In genomic region chr2:237257471-237257951, GRCh38 we compare ENCODE assay signal across 13 cellular contexts.
DNase-seq lines count a peak whose midpoint lies in the region; ATAC-seq and TF ChIP-seq lines count a peak whose summit lies in the region.
"Had no signal": no experiment of that assay in that cellular context is flagged by ENCODE, and none has a peak within 500 bp of the region (broad histone marks: within the 10 kb centered on the region; RNA-seq: fewer than 3 reads in every experiment).

No MANE protein-coding gene starts in this region.

- H3K4me3 Mint-ChIP-seq in immature natural killer cell, result no peak overlapping the region
- H3K4me3 Mint-ChIP-seq: activated B cell treated with CpG ODN at 0.5 μM for 24 hours, H9 had no signal

- peak overlapping the region; percentile 20 for H3K27ac ChIP-seq in colonic mucosa
- peak overlapping the region; percentile 55 to 76 for H3K27ac ChIP-seq in left lung
- peak overlapping the region; percentile 79 to 82 for H3K27ac ChIP-seq in tibial artery
- H3K27ac ChIP-seq: KMS-11 had no signal

- H3K27me3 Mint-ChIP-seq in immature natural killer cell (ENCODE audit: low read depth in 3 of 3), result peaks cover 0 to 6% (median 3%) of the 10 kb centered on the region in 3 donors

- H3K36me3 ChIP-seq in colonic mucosa (no peaks in the 10 kb centered on the region), left lung (no peaks in the 10 kb centered on the region), tibial artery (no peaks in the 10 kb centered on the region)

- intact Hi-C loops in colonic mucosa (cut with DNase I) (no loop called here), left lung (cut with DNase I) (no loop called here), tibial artery (cut with DNase I; ENCODE audit: low total_unique reads) (no loop called here)

- TF ChIP-seq CTCF in colonic mucosa (IDR thresholded peaks at IDR 0.05) (no peak), left lung (IDR thresholded peaks at IDR 0.05) (no peak), tibial artery (IDR thresholded peaks at IDR 0.05) (no peak)

- H3K4me1 Mint-ChIP-seq in immature natural killer cell, result peaks cover 0 to 5% of the 10 kb centered on the region in 2 donors
- H3K4me1 Mint-ChIP-seq: activated B cell treated with CpG ODN at 0.5 μM for 24 hours had no signal

- H3K4me3 ChIP-seq in colonic mucosa (no peak overlapping the region), left lung (no peak overlapping the region), tibial artery (no peak overlapping the region)

- ATAC-seq in left lung, result peak; percentile 52
- ATAC-seq in HG03571 (IDR thresholded peaks at IDR 0.05; ENCODE audit: unreplicated experiment), result no peak

- DNase-seq in HCEC 1CT (peak; percentile 63), colonic mucosa (no peak), left lung (no peak), tibial artery (no peak), immature natural killer cell (no peak), NCI-H2171 (lab: John Stamatoyannopoulos, UW) (no peak)
- no peak for DNase-seq in activated CD8-positive, alpha-beta memory T cell treated with anti-CD3 and anti-CD28 coated beads, Interleukin-2, amount 50 U/mL, for 48 hours
- DNase-seq: activated B cell treated with CpG ODN at 0.5 μM for 24 hours; activated T-cell treated with anti-CD3 and anti-CD28 coated beads, Interleukin-2, amount 50 U/mL, for 48 hours; NCI-H2107 had no signal

- no peaks in the 10 kb centered on the region for H3K9me3 Mint-ChIP-seq in immature natural killer cell
- H3K9me3 Mint-ChIP-seq: activated B cell treated with CpG ODN at 0.5 μM for 24 hours, H9 had no signal

- no peaks in the 10 kb centered on the region for H3K27me3 ChIP-seq in colonic mucosa
- no peaks in the 10 kb centered on the region for H3K27me3 ChIP-seq in left lung
- no peaks in the 10 kb centered on the region for H3K27me3 ChIP-seq in tibial artery

- no peaks in the 10 kb centered on the region for H3K36me3 Mint-ChIP-seq in immature natural killer cell

- no peaks in the 10 kb centered on the region for H3K4me1 ChIP-seq in colonic mucosa
- peaks cover 14 to 21% of the 10 kb centered on the region in 2 donors for H3K4me1 ChIP-seq in left lung
- H3K4me1 ChIP-seq in tibial artery, result peaks cover 0 to 53% (median 18%) of the 10 kb centered on the region in 4 donors

- H3K9ac ChIP-seq in colonic mucosa (ENCODE audit: low read depth in 2 of 2, low read length in 2 of 2), result no peak overlapping the region
- H3K9ac ChIP-seq: KMS-11 had no signal

- H3K9me3 ChIP-seq in colonic mucosa, result no peaks in the 10 kb centered on the region
- H3K9me3 ChIP-seq in left lung, result no peaks in the 10 kb centered on the region
- H3K9me3 ChIP-seq in tibial artery, result no peaks in the 10 kb centered on the region

- H3K27ac Mint-ChIP-seq in immature natural killer cell, result no peak overlapping the region
- H3K27ac Mint-ChIP-seq: activated B cell treated with CpG ODN at 0.5 μM for 24 hours had no signal

Comparison
In these comparisons a context has a peak if more than half of its experiments do, and no peak if none do; other contexts are left out.
1. H3K27ac ChIP-seq: peak in every context shown above with its lines; median percentile 80 in tibial artery; 66 in left lung; 20 in colonic mucosa.